2 cellular contexts compared by ENCODE assay signal in genomic region chr12:6314776-6315175, GRCh38.
TF ChIP-seq lines count a peak whose summit lies in the region.

No MANE protein-coding gene starts in this region.

TF ChIP-seq in GM12891, 5 proteins besides CTCF, POLR2A, EP300 and RAD21:
- TF ChIP-seq POU2F2 (IDR thresholded peaks at IDR 0.05; ENCODE audit: low read depth, low read length) (no peak), SPI1 (IDR thresholded peaks at IDR 0.05; ENCODE audit: low read depth, low read length) (no peak), TAF1 (IDR thresholded peaks at IDR 0.05; ENCODE audit: low read depth, low read length) (no peak), POLR2AphosphoS5 (IDR thresholded peaks at IDR 0.05; ENCODE audit: low read depth, low read length) (no peak), PAX5 (IDR thresholded peaks at IDR 0.05; ENCODE audit: insufficient read depth, low read length, severe bottlenecking) (no peak)
TF ChIP-seq in GM12891: peak in this region for 0.

TF ChIP-seq in SK-N-SH, 30 proteins besides CTCF, POLR2A, EP300 and RAD21:
- TF ChIP-seq CHD2 (IDR thresholded peaks at IDR 0.05; ENCODE audit: low read length, partially characterized antibody): no peak
- TF ChIP-seq FOXJ3 (CRISPR knock-in tag; IDR thresholded peaks at IDR 0.05): no peak
- TF ChIP-seq SMC3 (IDR thresholded peaks at IDR 0.05; ENCODE audit: low read depth, low read length): no peak
- TF ChIP-seq, protein P1, sequence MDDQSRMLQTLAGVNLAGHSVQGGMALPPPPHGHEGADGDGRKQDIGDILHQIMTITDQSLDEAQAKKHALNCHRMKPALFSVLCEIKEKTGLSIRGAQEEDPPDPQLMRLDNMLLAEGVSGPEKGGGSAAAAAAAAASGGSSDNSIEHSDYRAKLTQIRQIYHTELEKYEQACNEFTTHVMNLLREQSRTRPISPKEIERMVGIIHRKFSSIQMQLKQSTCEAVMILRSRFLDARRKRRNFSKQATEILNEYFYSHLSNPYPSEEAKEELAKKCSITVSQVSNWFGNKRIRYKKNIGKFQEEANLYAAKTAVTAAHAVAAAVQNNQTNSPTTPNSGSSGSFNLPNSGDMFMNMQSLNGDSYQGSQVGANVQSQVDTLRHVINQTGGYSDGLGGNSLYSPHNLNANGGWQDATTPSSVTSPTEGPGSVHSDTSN (IDR thresholded peaks at IDR 0.05): no peak
- TF ChIP-seq SIN3A (IDR thresholded peaks at IDR 0.05; ENCODE audit: borderline replicate concordance, low read depth, low read length): no peak
- no peak for TF ChIP-seq FOSL2 (IDR thresholded peaks at IDR 0.05; ENCODE audit: borderline replicate concordance, low read depth)
- no peak for TF ChIP-seq GABPA (IDR thresholded peaks at IDR 0.05; ENCODE audit: low read depth)
- no peak for TF ChIP-seq TCF12 (IDR thresholded peaks at IDR 0.05)
